ENCODE assay signal across 19 cellular contexts in genomic region chr21:45392206-45392971, GRCh38. TPM values are rescaled to one million over a fixed set of nuclear protein-coding genes. Genes with fewer than 3 reads are reported as not detected.
DNase-seq lines count a peak whose midpoint lies in the region; ATAC-seq, FAIRE-seq and TF ChIP-seq lines count a peak whose summit lies in the region.
"Had no signal": no experiment of that assay in that cellular context is flagged by ENCODE, and none has a peak within 500 bp of the region (broad histone marks: within the 10 kb centered on the region; RNA-seq: fewer than 3 reads in every experiment).

No MANE protein-coding gene starts in this region.

- WGBS in H1 (ENCODE audit: extremely low coverage in 1 of 2, insufficient coverage in 1 of 2, insufficient read length in 1 of 2, insufficient replicate concordance in 2 of 2, low coverage in 1 of 2, low lambda C conversion rate in 2 of 2, missing lambda C conversion rate in 1 of 2), 2 experiments = 89% methylated on average over 24 of the region's 29 CpGs; no CpG with 5 or more reads in 1 of the 2 experiments
- 83% methylated on average over 8 of the region's 29 CpGs for WGBS in right lobe of liver (ENCODE audit: insufficient coverage, low coverage, low lambda C conversion rate, missing lambda C conversion rate)

- peak overlapping the region; percentile 65 for H4K8ac ChIP-seq in H1 (ENCODE audit: extremely low read depth, insufficient read depth, low read length)

- no peaks in the 10 kb centered on the region for H3K4me1 Mint-ChIP-seq in activated naive CD8-positive, alpha-beta T cell treated with anti-CD3 and anti-CD28 coated beads, Interleukin-2, amount 10 ng/mL, durations not matched to agents 7 days and 5 days
- no peaks in the 10 kb centered on the region for H3K4me1 Mint-ChIP-seq in activated naive CD8-positive, alpha-beta T cell treated with anti-CD3 and anti-CD28 coated beads for 36 hours
- H3K4me1 Mint-ChIP-seq: CD8-positive, alpha-beta memory T cell had no signal

- TF ChIP-seq EP300 in H1 (IDR thresholded peaks at IDR 0.05; ENCODE audit: borderline replicate concordance in 1 of 2, low read depth in 2 of 2, low read length in 2 of 2) = no peak

- no peak for ATAC-seq in activated naive CD8-positive, alpha-beta T cell treated with anti-CD3 and anti-CD28 coated beads, Interleukin-2, amount 10 ng/mL, durations not matched to agents 7 days and 5 days (ENCODE audit: low read depth)
- ATAC-seq in right lobe of liver (peak in 1 of 4 donors; percentile 25), sciatic nerve (no peak)
- ATAC-seq: GM12878 had no signal

- no peaks in the 10 kb centered on the region; a peak in 1 of 7 replicates for H3K4me1 ChIP-seq in H1 (replicated peaks in 1 of 4; ENCODE audit: control insufficient read depth in 3 of 4, insufficient read depth in 4 of 4, low read length in 3 of 4)
- H3K4me1 ChIP-seq in right lobe of liver = no peaks in the 10 kb centered on the region
- H3K4me1 ChIP-seq: Peyer's patch had no signal

- H4K20me1 ChIP-seq in H1 (replicated peaks in 1 of 2; ENCODE audit: control insufficient read depth in 1 of 2, insufficient read depth in 2 of 2, low read length in 2 of 2) = no peaks in the 10 kb centered on the region

- H3K23ac ChIP-seq in H1 (ENCODE audit: insufficient read length) = no peak overlapping the region

- H2AK5ac ChIP-seq in H1 (ENCODE audit: low read depth, low read length) = no peak overlapping the region

- no peaks in the 10 kb centered on the region for H3K36me3 Mint-ChIP-seq in activated naive CD8-positive, alpha-beta T cell treated with anti-CD3 and anti-CD28 coated beads, Interleukin-2, amount 10 ng/mL, durations not matched to agents 7 days and 5 days
- no peaks in the 10 kb centered on the region for H3K36me3 Mint-ChIP-seq in activated naive CD8-positive, alpha-beta T cell treated with anti-CD3 and anti-CD28 coated beads for 36 hours
- H3K36me3 Mint-ChIP-seq: CD8-positive, alpha-beta memory T cell had no signal

- 0 out of 7 replicates have a peak, but pooled peaks cover 0 to 2% (median 0%) of the 10 kb centered on the region in 4 experiments for H3K27me3 ChIP-seq in H1 (replicated peaks in 1 of 4; ENCODE audit: control insufficient read depth in 3 of 4, extremely low read depth in 1 of 4, insufficient read depth in 3 of 4, low read length in 3 of 4)
- H3K27me3 ChIP-seq in right lobe of liver = no peaks in the 10 kb centered on the region
- H3K27me3 ChIP-seq: Peyer's patch had no signal

- POLR2A ChIA-PET in activated naive CD8-positive, alpha-beta T cell treated with anti-CD3 and anti-CD28 coated beads, Interleukin-2, amount 10 ng/mL, durations not matched to agents 7 days and 5 days (lab: Charles Lee) = no interaction called here
- POLR2A ChIA-PET in H1 (lab: Charles Lee; ENCODE audit: partially characterized antibody) = interaction anchor here (0.7 to 2.8 kb wide), 5 partner anchors 9 to 16 kb away, joined by 3 to 10 read pairs (median 3); no protein-coding TSS in a partner anchor

- H3K9me3 ChIP-seq in H1 (ENCODE audit: insufficient read depth in 2 of 2, low read depth in 1 of 2, low read length in 1 of 2) = no peaks in the 10 kb centered on the region
- no peaks in the 10 kb centered on the region for H3K9me3 ChIP-seq in right lobe of liver
- H3K9me3 ChIP-seq: Peyer's patch had no signal

- H3K18ac ChIP-seq in H1 (ENCODE audit: extremely low read depth, low read length) = no peak overlapping the region

- intact Hi-C loops in right lobe of liver (cut with DNase I) (no loop called here), sciatic nerve (cut with DNase I) (no loop called here)

- no peak overlapping the region for H3K9ac ChIP-seq in H1 (replicated peaks in 1 of 4; ENCODE audit: extremely low read depth in 1 of 4, low read depth in 3 of 4, low read length in 3 of 4)
- H3K9ac ChIP-seq: KMS-11 had no signal

- no peak for TF ChIP-seq CTCF in H1 (IDR thresholded peaks at IDR 0.05; ENCODE audit: control extremely low read depth in 1 of 3, insufficient read depth in 1 of 3, low read depth in 1 of 3, low read length in 3 of 3)
- no peak for TF ChIP-seq CTCF in right lobe of liver (IDR thresholded peaks at IDR 0.05)

- no peak overlapping the region for H3K27ac Mint-ChIP-seq in activated naive CD8-positive, alpha-beta T cell treated with anti-CD3 and anti-CD28 coated beads, Interleukin-2, amount 10 ng/mL, durations not matched to agents 7 days and 5 days
- H3K27ac Mint-ChIP-seq in activated naive CD8-positive, alpha-beta T cell treated with anti-CD3 and anti-CD28 coated beads for 36 hours = no peak overlapping the region
- H3K27ac Mint-ChIP-seq: CD8-positive, alpha-beta memory T cell had no signal

- no peak overlapping the region for H2AFZ ChIP-seq in H1 (ENCODE audit: low read length)

- no peaks in the 10 kb centered on the region for H3K79me1 ChIP-seq in H1 (ENCODE audit: low read depth, low read length)

- CTCF ChIA-PET in H1 (lab: Charles Lee; ENCODE audit: partially characterized antibody) = interaction anchor here (1.1 to 1.5 kb wide), 5 partner anchors 15 to 164 kb away, joined by 3 to 7 read pairs (median 3); no protein-coding TSS in a partner anchor

- no peak overlapping the region for H3K14ac ChIP-seq in H1 (ENCODE audit: insufficient read length)

- no peak overlapping the region for H3K56ac ChIP-seq in H1 (replicated peaks; ENCODE audit: insufficient read length, low read depth, low read length)

- H3K36me3 ChIP-seq in H1 (ENCODE audit: control insufficient read depth in 2 of 4, insufficient read depth in 4 of 4, low read length in 3 of 4) (no peaks in the 10 kb centered on the region), right lobe of liver (no peaks in the 10 kb centered on the region)
- H3K36me3 ChIP-seq: Peyer's patch had no signal

- H4K91ac ChIP-seq in H1 (replicated peaks; ENCODE audit: insufficient read length, low read length) = peak overlapping the region; percentile 70

- no peak for FAIRE-seq in H1 (lab: Jason Lieb, UNC)
- FAIRE-seq: G401.6, GM12878 had no signal

- H2BK20ac ChIP-seq in H1 (ENCODE audit: low read length) = no peak overlapping the region

- no peak for TF ChIP-seq RAD21 in H1 (IDR thresholded peaks at IDR 0.05 in 1 of 2, conservative IDR thresholded peaks at IDR 0.05 in 1 of 2; ENCODE audit: low read depth in 2 of 2, low read length in 2 of 2)

- H3K27me3 Mint-ChIP-seq in activated naive CD8-positive, alpha-beta T cell treated with anti-CD3 and anti-CD28 coated beads, Interleukin-2, amount 10 ng/mL, durations not matched to agents 7 days and 5 days = peaks cover 7% of the 10 kb centered on the region
- H3K27me3 Mint-ChIP-seq in activated naive CD8-positive, alpha-beta T cell treated with anti-CD3 and anti-CD28 coated beads for 36 hours = peaks cover 4% of the 10 kb centered on the region

- H3K9me3 Mint-ChIP-seq in activated naive CD8-positive, alpha-beta T cell treated with anti-CD3 and anti-CD28 coated beads, Interleukin-2, amount 10 ng/mL, durations not matched to agents 7 days and 5 days = no peaks in the 10 kb centered on the region
- no peaks in the 10 kb centered on the region for H3K9me3 Mint-ChIP-seq in activated naive CD8-positive, alpha-beta T cell treated with anti-CD3 and anti-CD28 coated beads for 36 hours
- H3K9me3 Mint-ChIP-seq: CD8-positive, alpha-beta memory T cell had no signal

- no peaks in the 10 kb centered on the region for H3K23me2 ChIP-seq in H1 (ENCODE audit: low read depth, low read length)

- no peak overlapping the region for H3K4ac ChIP-seq in H1 (replicated peaks; ENCODE audit: insufficient read length, low read depth, low read length)

- no peak overlapping the region for H3K4me3 Mint-ChIP-seq in activated naive CD8-positive, alpha-beta T cell treated with anti-CD3 and anti-CD28 coated beads, Interleukin-2, amount 10 ng/mL, durations not matched to agents 7 days and 5 days
- no peak overlapping the region for H3K4me3 Mint-ChIP-seq in activated naive CD8-positive, alpha-beta T cell treated with anti-CD3 and anti-CD28 coated beads for 36 hours
- H3K4me3 Mint-ChIP-seq: CD8-positive, alpha-beta memory T cell had no signal

- H2BK120ac ChIP-seq in H1 (replicated peaks; ENCODE audit: low read depth, low read length) = no peak overlapping the region

- H4K5ac ChIP-seq in H1 (ENCODE audit: insufficient read length, low read depth, low read length) = no peak overlapping the region

- H3K4me2 ChIP-seq in H1 (ENCODE audit: insufficient read depth in 1 of 2, low read depth in 2 of 2, low read length in 2 of 2) = no peak overlapping the region
- H3K4me2 ChIP-seq: KMS-11 had no signal

- no peak overlapping the region for H2BK5ac ChIP-seq in H1 (ENCODE audit: low read depth, low read length)

- TF ChIP-seq POLR2A in H1 (IDR thresholded peaks at IDR 0.05; ENCODE audit: control extremely low read depth in 1 of 2, low read depth in 2 of 2, low read length in 2 of 2) (no peak), right lobe of liver (IDR thresholded peaks at IDR 0.05) (no peak)

- H3K27ac ChIP-seq in H1 (ENCODE audit: low read depth, low read length) = no peak overlapping the region
- H3K27ac ChIP-seq in right lobe of liver = no peak overlapping the region
- H3K27ac ChIP-seq: KMS-11, Peyer's patch had no signal

- H2BK15ac ChIP-seq in H1 (ENCODE audit: low read length) = no peak overlapping the region

- H2BK12ac ChIP-seq in H1 (ENCODE audit: low read depth, low read length) = peak overlapping the region; percentile 77; the same call in 1 of the 2 replicates

- peak; percentile 15 for DNase-seq in activated naive CD8-positive, alpha-beta T cell treated with anti-CD3 and anti-CD28 coated beads, Interleukin-2, amount 10 ng/mL, durations not matched to agents 7 days and 5 days
- no peak for DNase-seq in activated naive CD8-positive, alpha-beta T cell treated with anti-CD3 and anti-CD28 coated beads for 36 hours
- DNase-seq in H1 (ENCODE audit: low read depth in 1 of 2, low spot score in 2 of 2) (no peak), right lobe of liver (peak; percentile 15 to 37 (median 30)), sciatic nerve (ENCODE audit: low spot score) (peak; percentile 54), GM03348 (ENCODE audit: low spot score) (no peak), NCI-H2196 treated with DMSO at 0.1 percent for 48 hours (lab: John Stamatoyannopoulos, UW; ENCODE audit: unreplicated experiment) (no peak), OCI-M1 (lab: John Stamatoyannopoulos, UW) (no peak)
- DNase-seq: DND-41, HCEC 1CT, NCI-H146, NCI-H2081 treated with DMSO at 0.1 percent for 48 hours, NCI-H524, SHP77 had no signal

- no peaks in the 10 kb centered on the region for H3K79me2 ChIP-seq in H1 (ENCODE audit: control insufficient read depth in 1 of 2, insufficient read depth in 2 of 2, low read length in 2 of 2)

- H3K4me3 ChIP-seq in H1 (ENCODE audit: extremely low read depth in 1 of 4, insufficient read depth in 2 of 4, low read depth in 3 of 4, low read length in 4 of 4) (no peak overlapping the region), right lobe of liver (no peak overlapping the region)
- H3K4me3 ChIP-seq: GM12878, Peyer's patch had no signal

RNA-seq across cellular contexts. Expression of gene COL18A1, which starts 12.6 kb away (rescaled TPM):
- 10 to 100 TPM; 12.5 to 12.8 TPM for total RNA-seq in activated naive CD8-positive, alpha-beta T cell treated with anti-CD3 and anti-CD28 coated beads, Interleukin-2, amount 10 ng/mL, durations not matched to agents 7 days and 5 days
- total RNA-seq in activated naive CD8-positive, alpha-beta T cell treated with anti-CD3 and anti-CD28 coated beads for 36 hours = 1 to 10 TPM; 3.5 to 4.0 TPM
- total RNA-seq in H1 (2021; fragmentation: NEBNext Ultra II Directional; extraction: Animal tissue kit (Norgen Biotek cat#: 25700)) = 201 and 205 TPM in 2 replicates
- polyA plus RNA-seq in H1 (2011; rRNA removed) = 145 and 239 TPM in 2 replicates
- polyA plus RNA-seq in H1 (2011; cell fraction: cytosol; rRNA removed) = 167 TPM
- polyA plus RNA-seq in H1 (2011; cell fraction: nucleus; rRNA removed) = 627 TPM
- 80.5 to 132 TPM (median 130 TPM) in 4 replicates for polyA plus RNA-seq in H1 (2012, experiment 1 of 2)
- 88.9 TPM for polyA plus RNA-seq in H1 (2012, experiment 2 of 2)
- 269 TPM for polyA plus RNA-seq in H1 (2013, experiment 1 of 2)
- polyA plus RNA-seq in H1 (2013, experiment 2 of 2) = 226 TPM
- polyA minus RNA-seq in H1 (2011; rRNA and poly(A)+ RNA removed) = 30.9 and 31.7 TPM in 2 replicates
- 90.3 TPM for polyA minus RNA-seq in H1 (2011; cell fraction: cytosol; rRNA and poly(A)+ RNA removed)
- 88.2 TPM for polyA minus RNA-seq in H1 (2011; cell fraction: nucleus; rRNA and poly(A)+ RNA removed)
- total RNA-seq in right lobe of liver (100 to 1,000 TPM; 261 to 487 (median 297) TPM), sciatic nerve (129 TPM)

Comparison
In these comparisons a context has a peak if more than half of its experiments do, and no peak if none do; other contexts are left out.
1. DNase-seq: peak in activated naive CD8-positive, alpha-beta T cell treated with anti-CD3 and anti-CD28 coated beads, Interleukin-2, amount 10 ng/mL, durations not matched to agents 7 days and 5 days (single experiment), right lobe of liver (3 of 3) and sciatic nerve (single experiment); none in activated naive CD8-positive, alpha-beta T cell treated with anti-CD3 and anti-CD28 coated beads for 36 hours (single experiment), H1 (0 of 2), GM03348 (single experiment), NCI-H2196 treated with DMSO at 0.1 percent for 48 hours (single experiment) and OCI-M1 (single experiment).